In the genomic region with DNA sequence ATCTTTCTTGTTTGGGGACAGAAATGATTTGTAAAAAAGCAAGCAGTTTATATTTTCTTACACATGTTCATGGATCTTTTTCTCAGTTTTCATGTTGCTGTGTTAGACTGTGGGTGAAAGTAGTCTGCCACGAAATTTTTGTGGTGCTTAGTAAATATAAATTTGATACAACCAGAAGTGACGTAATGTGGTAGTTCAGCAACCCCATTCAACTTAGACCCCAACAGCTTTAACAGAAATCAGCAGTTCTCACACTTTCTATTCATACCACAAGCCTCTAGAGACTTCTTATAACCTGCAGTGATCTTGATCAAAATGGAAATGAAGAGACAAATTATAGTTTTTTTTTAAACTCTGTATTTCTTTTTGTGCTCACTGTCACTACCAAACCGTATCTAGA, we compare ENCODE assay signal across 25 cellular contexts.
DNase-seq lines count a peak whose midpoint lies in the region; ATAC-seq and TF ChIP-seq lines count a peak whose summit lies in the region.
"Had no signal": no experiment of that assay in that cellular context is flagged by ENCODE, and none has a peak within 500 bp of the region (broad histone marks: within the 10 kb centered on the region; RNA-seq: fewer than 3 reads in every experiment).

No MANE protein-coding gene starts in this region.

- no peaks in the 10 kb centered on the region for H3K36me3 ChIP-seq in skeletal muscle satellite cell (ENCODE audit: insufficient read depth, low read length)
- H3K36me3 ChIP-seq: gastroesophageal sphincter, thyroid gland had no signal

- H3K4me1 ChIP-seq in skeletal muscle satellite cell (ENCODE audit: control insufficient read depth, insufficient read depth, low read length), result peaks cover 5% of the 10 kb centered on the region
- H3K4me1 ChIP-seq: thyroid gland had no signal

- H3K4me2 ChIP-seq in skeletal muscle satellite cell (ENCODE audit: low read length), result peak overlapping the region; percentile 20

- TF ChIP-seq CTCF in fibroblast of mammary gland (conservative IDR thresholded peaks at IDR 0.05; ENCODE audit: control insufficient read depth, insufficient read depth, low read depth, low read length), result no peak
- no peak for TF ChIP-seq CTCF in coronary artery (IDR thresholded peaks at IDR 0.05)

- no peak overlapping the region for H3K27ac ChIP-seq in coronary artery
- H3K27ac ChIP-seq: gastroesophageal sphincter, thyroid gland had no signal

- H3K4me3 ChIP-seq in fibroblast of mammary gland (ENCODE audit: control insufficient read depth, low read depth, low read length) (no peak overlapping the region), skeletal muscle satellite cell (ENCODE audit: low read length) (no peak overlapping the region), coronary artery (no peak overlapping the region)
- H3K4me3 ChIP-seq: gastroesophageal sphincter, thyroid gland had no signal

- ATAC-seq in HG03354 (IDR thresholded peaks at IDR 0.05; ENCODE audit: poor library complexity, severe bottlenecking, unreplicated experiment), result no peak
- ATAC-seq: activated CD4-positive, CD25-positive, alpha-beta regulatory T cell treated with anti-CD3 and anti-CD28 coated beads, Interleukin-2, amount 50 U/mL, for 24 hours; activated CD8-positive, alpha-beta memory T cell treated with anti-CD3 and anti-CD28 coated beads, Interleukin-2, amount 10 ng/mL, durations not matched to agents 7 days and 5 days had no signal

- H3K9me3 ChIP-seq in skeletal muscle satellite cell (replicated peaks; ENCODE audit: low read length), result no peaks in the 10 kb centered on the region
- H3K9me3 ChIP-seq: gastroesophageal sphincter, thyroid gland had no signal

- H3K27me3 ChIP-seq in skeletal muscle satellite cell (ENCODE audit: control insufficient read depth, insufficient read depth, low read length), result no peaks in the 10 kb centered on the region
- H3K27me3 ChIP-seq: gastroesophageal sphincter, thyroid gland had no signal

- DNase-seq in Daoy (ENCODE audit: low read depth) (peak; percentile 32), NCI-H2227 (lab: John Stamatoyannopoulos, UW; ENCODE audit: unreplicated experiment) (peak; percentile 17), fibroblast of mammary gland (ENCODE audit: low read depth) (peak; percentile 46), coronary artery (ENCODE audit: low spot score) (no peak), DMS79 treated with DMSO at 0.1 percent for 48 hours (lab: John Stamatoyannopoulos, UW) (no peak)
- no peak for DNase-seq in activated CD4-positive, alpha-beta T cell treated with anti-CD3 and anti-CD28 coated beads for 1 hour
- DNase-seq: activated CD8-positive, alpha-beta memory T cell treated with anti-CD3 and anti-CD28 coated beads, Interleukin-2, amount 10 ng/mL, durations not matched to agents 7 days and 5 days; activated effector memory CD4-positive, alpha-beta T cell treated with Interleukin-2 at 50 U/mL for 16 hours; amygdala; C1 segment of cervical spinal cord; cortex of kidney; DMS 273 treated with DMSO at 0.1 percent for 48 hours; H9; left ventricle myocardium superior; naive B cell; NCI-H146; NCI-H510A; posterior cingulate gyrus; Right ventricle myocardium superior; T-helper 2 cell; thyroid gland had no signal

- no peak overlapping the region for H3K9ac ChIP-seq in skeletal muscle satellite cell (ENCODE audit: low read depth, low read length)

Comparison
In these comparisons a context has a peak if more than half of its experiments do, and no peak if none do; other contexts are left out.
1. DNase-seq: peak in Daoy (single experiment), NCI-H2227 (single experiment) and fibroblast of mammary gland (single experiment); none in coronary artery (single experiment), activated CD4-positive, alpha-beta T cell treated with anti-CD3 and anti-CD28 coated beads for 1 hour (single experiment) and DMS79 treated with DMSO at 0.1 percent for 48 hours (single experiment).